ENCODE assay signal across 12 cellular contexts in genomic region chr4:101258782-101259353, GRCh38.
DNase-seq lines count a peak whose midpoint lies in the region; ATAC-seq and TF ChIP-seq lines count a peak whose summit lies in the region.
"Had no signal": no experiment of that assay in that cellular context is flagged by ENCODE, and none has a peak within 500 bp of the region (broad histone marks: within the 10 kb centered on the region; RNA-seq: fewer than 3 reads in every experiment).

No MANE protein-coding gene starts in this region.

- POLR2A ChIA-PET in Caco-2 (lab: Charles Lee) = no interaction called here

- no peak overlapping the region for H3K4me3 ChIP-seq in MM.1S (ENCODE audit: low read length)
- no peak overlapping the region for H3K4me3 ChIP-seq in Caco-2 (ENCODE audit: low read depth, low read length)
- H3K4me3 ChIP-seq in tibial artery = no peak overlapping the region
- H3K4me3 ChIP-seq: esophagus muscularis mucosa, thyroid gland had no signal

- H3F3A ChIP-seq in MM.1S (ENCODE audit: insufficient read depth, low read length) = peaks cover 21% of the 10 kb centered on the region

- ATAC-seq in GM18858 (IDR thresholded peaks at IDR 0.05; ENCODE audit: unreplicated experiment) = peak; percentile 27
- ATAC-seq in central memory CD8-positive, alpha-beta T cell (replicated peaks; ENCODE audit: extremely low read depth, poor library complexity, severe bottlenecking) = peak; percentile 28

- no peak overlapping the region for H2AFZ ChIP-seq in MM.1S (ENCODE audit: low read length)

- H3K27ac ChIP-seq in MM.1S (ENCODE audit: low read length) (peak overlapping the region; percentile 17; the same call in 1 of the 2 replicates), tibial artery (no peak overlapping the region)
- H3K27ac ChIP-seq: esophagus muscularis mucosa, thyroid gland had no signal

- no TSS peak for BruUV-seq in Caco-2 (replicated peaks; lab: Mats Ljungman, UMichigan)

- H3K4me1 ChIP-seq in MM.1S (ENCODE audit: low read length) (peaks cover 39% of the 10 kb centered on the region), Caco-2 (peaks cover 5% of the 10 kb centered on the region), tibial artery (peaks cover 0 to 21% (median 6%) of the 10 kb centered on the region in 4 donors)

- intact Hi-C loops in Caco-2 (cut with micrococcal nuclease; ENCODE audit: unreplicated experiment) = no loop called here
- intact Hi-C loops in tibial artery (cut with DNase I; ENCODE audit: low total_unique reads) = no loop called here

- H3K27ac Mint-ChIP-seq in central memory CD8-positive, alpha-beta T cell (ENCODE audit: low read depth) = no peak overlapping the region
- H3K27ac Mint-ChIP-seq in Caco-2 (ENCODE audit: unreplicated experiment) (no peak overlapping the region), mesothelial cell of epicardium (no peak overlapping the region)

- H3K4me2 ChIP-seq in MM.1S (ENCODE audit: low read depth, low read length) = peak overlapping the region; percentile 69

- H3K9me3 Mint-ChIP-seq in central memory CD8-positive, alpha-beta T cell = no peaks in the 10 kb centered on the region
- H3K9me3 Mint-ChIP-seq in Caco-2 (ENCODE audit: unreplicated experiment) (peaks cover 10% of the 10 kb centered on the region), mesothelial cell of epicardium (peaks cover 7% of the 10 kb centered on the region)

- no peaks in the 10 kb centered on the region for H4K20me1 ChIP-seq in MM.1S (ENCODE audit: insufficient read depth, low read length)

- H3K36me3 ChIP-seq in MM.1S (replicated peaks; ENCODE audit: insufficient read depth, low read length) = no peaks in the 10 kb centered on the region
- no peaks in the 10 kb centered on the region for H3K36me3 ChIP-seq in Caco-2 (ENCODE audit: control insufficient read depth, insufficient read depth, low read length)
- H3K36me3 ChIP-seq in tibial artery = no peaks in the 10 kb centered on the region
- H3K36me3 ChIP-seq: esophagus muscularis mucosa, thyroid gland had no signal

- CTCF ChIA-PET in Caco-2 (lab: Charles Lee) = no interaction called here

- H3K27me3 Mint-ChIP-seq in central memory CD8-positive, alpha-beta T cell = no peaks in the 10 kb centered on the region
- H3K27me3 Mint-ChIP-seq in Caco-2 (ENCODE audit: insufficient read depth, unreplicated experiment) (no peaks in the 10 kb centered on the region), mesothelial cell of epicardium (ENCODE audit: low read depth) (no peaks in the 10 kb centered on the region)

- no peak overlapping the region for H3K4me3 Mint-ChIP-seq in central memory CD8-positive, alpha-beta T cell
- H3K4me3 Mint-ChIP-seq in Caco-2 (ENCODE audit: unreplicated experiment) = no peak overlapping the region
- H3K4me3 Mint-ChIP-seq in mesothelial cell of epicardium = no peak overlapping the region

- no peak for TF ChIP-seq CTCF in MM.1S (IDR thresholded peaks at IDR 0.05; ENCODE audit: low read length)
- TF ChIP-seq CTCF in Caco-2 (IDR thresholded peaks at IDR 0.05; ENCODE audit: insufficient read depth in 1 of 2, low read depth in 1 of 2, low read length in 1 of 2, severe bottlenecking in 1 of 2, unreplicated experiment in 1 of 2) = no peak
- no peak for TF ChIP-seq CTCF in tibial artery (IDR thresholded peaks at IDR 0.05)
- TF ChIP-seq CTCF in mesothelial cell of epicardium (IDR thresholded peaks at IDR 0.05; ENCODE audit: unreplicated experiment) = no peak

- H3K9ac ChIP-seq in MM.1S (ENCODE audit: low read length) = no peak overlapping the region

- H3K9me2 ChIP-seq in MM.1S (replicated peaks; ENCODE audit: insufficient read depth, low read length) = no peaks in the 10 kb centered on the region

- DNase-seq in AG08395 (ENCODE audit: low spot score) (peak; percentile 25), MM.1S (no peak), Caco-2 (no peak), tibial artery (no peak), mesothelial cell of epicardium (ENCODE audit: low spot score in 2 of 2, unreplicated experiment in 2 of 2) (no peak)
- no peak for DNase-seq in central memory CD8-positive, alpha-beta T cell (ENCODE audit: low spot score in 2 of 2)
- DNase-seq in activated CD4-positive, alpha-beta T cell treated with anti-CD3 and anti-CD28 coated beads for 1 hour = no peak
- DNase-seq: activated CD8-positive, alpha-beta memory T cell treated with anti-CD3 and anti-CD28 coated beads, Interleukin-2, amount 50 U/mL, for 4 hours; NCI-H1417; thyroid gland had no signal

- H3K9me3 ChIP-seq in MM.1S (replicated peaks; ENCODE audit: insufficient read depth, low read length) (no peaks in the 10 kb centered on the region), Caco-2 (no peaks in the 10 kb centered on the region), tibial artery (no peaks in the 10 kb centered on the region)
- H3K9me3 ChIP-seq: esophagus muscularis mucosa, thyroid gland had no signal

- no peaks in the 10 kb centered on the region for H3K36me3 Mint-ChIP-seq in central memory CD8-positive, alpha-beta T cell (ENCODE audit: insufficient read depth)
- H3K36me3 Mint-ChIP-seq in Caco-2 (ENCODE audit: insufficient read depth, unreplicated experiment) (no peaks in the 10 kb centered on the region), mesothelial cell of epicardium (peaks cover 2% of the 10 kb centered on the region)

- H3K4me1 Mint-ChIP-seq in central memory CD8-positive, alpha-beta T cell = peaks cover 64% of the 10 kb centered on the region
- H3K4me1 Mint-ChIP-seq in Caco-2 (ENCODE audit: low read depth, unreplicated experiment) (no peaks in the 10 kb centered on the region), mesothelial cell of epicardium (peaks cover 10% of the 10 kb centered on the region)

- peaks cover 8% of the 10 kb centered on the region for H3K27me3 ChIP-seq in MM.1S (replicated peaks; ENCODE audit: insufficient read depth, low read length)
- H3K27me3 ChIP-seq in Caco-2 (replicated peaks; ENCODE audit: control insufficient read depth, insufficient read depth, low read length) = no peaks in the 10 kb centered on the region
- no peaks in the 10 kb centered on the region for H3K27me3 ChIP-seq in tibial artery
- H3K27me3 ChIP-seq: esophagus muscularis mucosa, thyroid gland had no signal

- peaks cover 67% of the 10 kb centered on the region for H3K79me2 ChIP-seq in MM.1S (ENCODE audit: low read length)
